In the genomic region with DNA sequence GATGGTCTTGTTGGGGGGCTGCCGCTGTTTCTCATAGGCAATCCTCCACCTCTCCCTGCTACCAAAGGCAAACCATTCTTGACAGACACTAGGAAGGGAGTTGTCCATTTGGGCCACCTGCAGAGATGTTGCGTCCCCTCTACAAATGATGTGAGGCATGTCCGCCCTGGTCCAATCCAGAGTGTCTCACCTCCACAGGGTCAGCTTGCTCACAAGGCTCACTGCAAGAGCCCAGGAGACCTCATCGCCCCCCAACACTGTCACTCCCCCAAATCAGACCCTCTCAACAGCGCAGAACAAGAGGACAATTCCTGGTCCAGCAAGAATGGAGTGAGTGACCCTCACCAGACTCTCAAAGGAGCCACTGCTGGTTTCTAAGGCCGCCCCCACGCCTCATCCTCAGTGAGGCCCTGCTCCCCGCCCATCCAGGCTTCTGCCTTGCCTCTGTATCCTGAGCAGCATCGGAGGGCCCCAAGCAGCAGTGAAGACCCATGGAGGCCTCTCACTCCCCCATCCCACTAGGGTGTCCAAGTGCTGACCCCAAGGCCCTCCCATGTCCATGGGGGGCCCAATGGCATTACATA, we compare ENCODE assay signal across 16 cellular contexts. TPM values are rescaled to one million over a fixed set of nuclear protein-coding genes. Genes with fewer than 3 reads are reported as not detected.
DNase-seq lines count a peak whose midpoint lies in the region; ATAC-seq and TF ChIP-seq lines count a peak whose summit lies in the region.
"Had no signal": no experiment of that assay in that cellular context is flagged by ENCODE, and none has a peak within 500 bp of the region (broad histone marks: within the 10 kb centered on the region; RNA-seq: fewer than 3 reads in every experiment).

No MANE protein-coding gene starts in this region.

- peaks cover 64% of the 10 kb centered on the region for H3K4me1 Mint-ChIP-seq in activated CD4-positive, alpha-beta T cell treated with anti-CD3 and anti-CD28 coated beads, Interleukin-2, amount 10 ng/mL, durations not matched to agents 24 days and 14 days
- peaks cover 81% of the 10 kb centered on the region for H3K4me1 Mint-ChIP-seq in central memory CD8-positive, alpha-beta T cell

- no peak overlapping the region for H2AFZ ChIP-seq in Karpas-422 (ENCODE audit: low read length)

- no peaks in the 10 kb centered on the region for H3K9me2 ChIP-seq in Karpas-422 (replicated peaks; ENCODE audit: insufficient read depth, low read length)

- H3K4me2 ChIP-seq in Karpas-422 (ENCODE audit: low read depth, low read length, poor library complexity, severe bottlenecking): no peak overlapping the region
- H3K4me2 ChIP-seq: smooth muscle cell had no signal

- no peak for TF ChIP-seq POLR2A in gastrocnemius medialis (IDR thresholded peaks at IDR 0.05)

- peaks cover 53% of the 10 kb centered on the region for H3K79me2 ChIP-seq in Karpas-422 (ENCODE audit: low read length)

- no peak for DNase-seq in activated CD4-positive, alpha-beta T cell treated with anti-CD3 and anti-CD28 coated beads, Interleukin-2, amount 10 ng/mL, durations not matched to agents 24 days and 14 days
- no peak for DNase-seq in activated CD4-positive, alpha-beta T cell treated with anti-CD3 and anti-CD28 coated beads, Interleukin-2, amount 50 U/mL, for 1 hour
- DNase-seq in Karpas-422 (peak; percentile 41), gastrocnemius medialis (no peak), DMS79 (lab: John Stamatoyannopoulos, UW) (no peak), lower lobe of right lung (no peak)
- DNase-seq in central memory CD8-positive, alpha-beta T cell (ENCODE audit: low spot score in 2 of 2): no peak
- DNase-seq: left colon, NCI-H2081 treated with DMSO at 0.1 percent for 48 hours, NCI-H774, SIG-M5, upper lobe of left lung had no signal

- in situ Hi-C loops in gastrocnemius medialis (cut with MboI; ENCODE audit: low sequenced_read_pairs in 4 of 4): loop anchor here in 2 of 4 donors (10.0 to 25.0 kb wide), 4 partner anchors 52 to 456 kb away; a partner anchor contains a TSS

- no peak overlapping the region for H3K9ac ChIP-seq in Karpas-422 (ENCODE audit: low read length)

- no peaks in the 10 kb centered on the region for H3K27me3 Mint-ChIP-seq in activated CD4-positive, alpha-beta T cell treated with anti-CD3 and anti-CD28 coated beads, Interleukin-2, amount 10 ng/mL, durations not matched to agents 24 days and 14 days
- no peaks in the 10 kb centered on the region for H3K27me3 Mint-ChIP-seq in central memory CD8-positive, alpha-beta T cell

- H3K9me3 ChIP-seq in Karpas-422 (ENCODE audit: low read length) (no peaks in the 10 kb centered on the region), gastrocnemius medialis (no peaks in the 10 kb centered on the region), lower lobe of right lung (no peaks in the 10 kb centered on the region)
- H3K9me3 ChIP-seq: heart left ventricle, upper lobe of left lung had no signal

- H3K36me3 ChIP-seq in Karpas-422 (ENCODE audit: insufficient read depth, low read length): peaks cover 75% of the 10 kb centered on the region
- peaks cover 15 to 96% of the 10 kb centered on the region in 2 donors for H3K36me3 ChIP-seq in gastrocnemius medialis
- H3K36me3 ChIP-seq in lower lobe of right lung: peaks cover 100% of the 10 kb centered on the region

- no peak for TF ChIP-seq CTCF in gastrocnemius medialis (IDR thresholded peaks at IDR 0.05 in 4 of 5, conservative IDR thresholded peaks at IDR 0.05 in 1 of 5)
- TF ChIP-seq CTCF in lower lobe of right lung (IDR thresholded peaks at IDR 0.05): no peak

- intact Hi-C loops in activated CD4-positive, alpha-beta T cell treated with anti-CD3 and anti-CD28 coated beads, Interleukin-2, amount 10 ng/mL, durations not matched to agents 24 days and 14 days (cut with micrococcal nuclease): no loop called here
- intact Hi-C loops in gastrocnemius medialis (cut with DNase I; ENCODE audit: low total_unique reads): no loop called here
- intact Hi-C loops in lower lobe of right lung (cut with DNase I): no loop called here

- H3K4me3 ChIP-seq in Karpas-422 (ENCODE audit: low read length) (no peak overlapping the region), gastrocnemius medialis (no peak overlapping the region), lower lobe of right lung (no peak overlapping the region)
- H3K4me3 ChIP-seq: heart left ventricle, smooth muscle cell, upper lobe of left lung had no signal

- peaks cover 93% of the 10 kb centered on the region for H3K36me3 Mint-ChIP-seq in activated CD4-positive, alpha-beta T cell treated with anti-CD3 and anti-CD28 coated beads, Interleukin-2, amount 10 ng/mL, durations not matched to agents 24 days and 14 days (ENCODE audit: low read depth)
- H3K36me3 Mint-ChIP-seq in central memory CD8-positive, alpha-beta T cell (ENCODE audit: insufficient read depth): peaks cover 94% of the 10 kb centered on the region

- ATAC-seq in central memory CD8-positive, alpha-beta T cell (replicated peaks; ENCODE audit: extremely low read depth, poor library complexity, severe bottlenecking): no peak
- no peak for ATAC-seq in gastrocnemius medialis
- no peak for ATAC-seq in GM19035 (IDR thresholded peaks at IDR 0.05; ENCODE audit: unreplicated experiment)
- no peak for ATAC-seq in lower lobe of right lung
- ATAC-seq: heart left ventricle had no signal

- H4K20me1 ChIP-seq in Karpas-422 (ENCODE audit: insufficient read depth, low read depth, low read length): peaks cover 56% of the 10 kb centered on the region

- peak overlapping the region; percentile 95 for H3K27ac Mint-ChIP-seq in activated CD4-positive, alpha-beta T cell treated with anti-CD3 and anti-CD28 coated beads, Interleukin-2, amount 10 ng/mL, durations not matched to agents 24 days and 14 days
- peak overlapping the region; percentile 89 for H3K27ac Mint-ChIP-seq in central memory CD8-positive, alpha-beta T cell (ENCODE audit: low read depth)

- H3K27ac ChIP-seq in Karpas-422 (ENCODE audit: low read length) (no peak overlapping the region), gastrocnemius medialis (peak overlapping the region; percentile 97 to 100 (median 99)), lower lobe of right lung (no peak overlapping the region)

- peak overlapping the region; percentile 82 for H3K4me3 Mint-ChIP-seq in activated CD4-positive, alpha-beta T cell treated with anti-CD3 and anti-CD28 coated beads, Interleukin-2, amount 10 ng/mL, durations not matched to agents 24 days and 14 days
- H3K4me3 Mint-ChIP-seq in central memory CD8-positive, alpha-beta T cell: peak overlapping the region; percentile 73

- no peaks in the 10 kb centered on the region for H3K9me3 Mint-ChIP-seq in activated CD4-positive, alpha-beta T cell treated with anti-CD3 and anti-CD28 coated beads, Interleukin-2, amount 10 ng/mL, durations not matched to agents 24 days and 14 days
- no peaks in the 10 kb centered on the region for H3K9me3 Mint-ChIP-seq in central memory CD8-positive, alpha-beta T cell

- peaks cover 9% of the 10 kb centered on the region for H3K4me1 ChIP-seq in Karpas-422 (ENCODE audit: low read length)
- H3K4me1 ChIP-seq in gastrocnemius medialis: peaks cover 80 to 86% of the 10 kb centered on the region in 2 donors
- peaks cover 46% of the 10 kb centered on the region for H3K4me1 ChIP-seq in lower lobe of right lung

- H3K27me3 ChIP-seq in Karpas-422 (ENCODE audit: low read length) (no peaks in the 10 kb centered on the region), gastrocnemius medialis (no peaks in the 10 kb centered on the region), lower lobe of right lung (ENCODE audit: low read depth) (no peaks in the 10 kb centered on the region)
- H3K27me3 ChIP-seq: heart left ventricle, upper lobe of left lung had no signal

RNA-seq across cellular contexts. Expression of a gene that starts 6.5 kb away (rescaled TPM):
- total RNA-seq in activated CD4-positive, alpha-beta T cell treated with anti-CD3 and anti-CD28 coated beads, Interleukin-2, amount 10 ng/mL, durations not matched to agents 24 days and 14 days: 686 and 695 TPM in 2 replicates
- total RNA-seq in Karpas-422 (2014; rRNA removed; shearing (Covaris generic); ENCODE audit: low replicate concordance): 212 and 217 TPM in 2 replicates
- total RNA-seq in gastrocnemius medialis (100 to 1,000 TPM in 3 of 4 donors, 10 to 100 TPM in 1; 88.3 to 172 (median 126) TPM), lower lobe of right lung (274 TPM)

RNA-seq across cellular contexts. Expression of a gene that starts 11.7 kb away (rescaled TPM):
- total RNA-seq in activated CD4-positive, alpha-beta T cell treated with anti-CD3 and anti-CD28 coated beads, Interleukin-2, amount 10 ng/mL, durations not matched to agents 24 days and 14 days: 129 and 130 TPM in 2 replicates
- total RNA-seq in Karpas-422 (2014; rRNA removed; shearing (Covaris generic); ENCODE audit: low replicate concordance): 150 and 162 TPM in 2 replicates
- total RNA-seq in gastrocnemius medialis: 100 to 1,000 TPM in 3 of 4 donors, 10 to 100 TPM in 1; 99.6 to 302 (median 172) TPM
- 227 TPM for total RNA-seq in lower lobe of right lung

RNA-seq across cellular contexts. Expression of a gene that starts 30.5 kb away (rescaled TPM):
- total RNA-seq in activated CD4-positive, alpha-beta T cell treated with anti-CD3 and anti-CD28 coated beads, Interleukin-2, amount 10 ng/mL, durations not matched to agents 24 days and 14 days: 1.3 and 1.7 TPM in 2 replicates
- 0.52 and 1.4 TPM in 2 replicates for total RNA-seq in Karpas-422 (2014; rRNA removed; shearing (Covaris generic); ENCODE audit: low replicate concordance)
- total RNA-seq in gastrocnemius medialis (10 to 100 TPM in 1 of 4 donors, 1 to 10 TPM in 1, under 1 TPM in 1, not detected in 1; 0.55 to 14.2 (median 1.2) TPM), lower lobe of right lung (4.2 TPM)
- total RNA-seq: endothelial cell of umbilical vein, smooth muscle cell had no signal

RNA-seq across cellular contexts. Expression of a gene that starts 34.8 kb away (rescaled TPM):
- total RNA-seq in activated CD4-positive, alpha-beta T cell treated with anti-CD3 and anti-CD28 coated beads, Interleukin-2, amount 10 ng/mL, durations not matched to agents 24 days and 14 days: 62.7 and 68.9 TPM in 2 replicates
- total RNA-seq in Karpas-422 (2014; rRNA removed; shearing (Covaris generic); ENCODE audit: low replicate concordance): 69.3 and 77.5 TPM in 2 replicates
- total RNA-seq in gastrocnemius medialis (1 to 10 TPM in 3 of 4 donors, under 1 TPM in 1; 0.95 to 3.3 (median 2.9) TPM), lower lobe of right lung (8.3 TPM)

RNA-seq across cellular contexts. Expression of a gene that starts 54.3 kb away (rescaled TPM):
- total RNA-seq in activated CD4-positive, alpha-beta T cell treated with anti-CD3 and anti-CD28 coated beads, Interleukin-2, amount 10 ng/mL, durations not matched to agents 24 days and 14 days: not detected in 2 replicates
- total RNA-seq in Karpas-422 (2014; rRNA removed; shearing (Covaris generic); ENCODE audit: low replicate concordance): not detected in 2 replicates
- not detected for total RNA-seq in gastrocnemius medialis
- not detected for total RNA-seq in lower lobe of right lung
- total RNA-seq: endothelial cell of umbilical vein, heart left ventricle, left colon, smooth muscle cell had no signal

Comparison
In these comparisons a context has a peak if more than half of its experiments do, and no peak if none do; other contexts are left out.
1. H3K27ac ChIP-seq: peak in gastrocnemius medialis (4 of 4); none in Karpas-422 (single experiment) and lower lobe of right lung (single experiment).